Comparison of ENCODE assay signal across 8 cellular contexts in genomic region chr16:17369441-17369951, GRCh38.
DNase-seq lines count a peak whose midpoint lies in the region; ATAC-seq, FAIRE-seq and TF ChIP-seq lines count a peak whose summit lies in the region.

No MANE protein-coding gene starts in this region.

- DNase-seq in GM19239 (ENCODE audit: insufficient read length, low spot score) (peak; percentile 46), NB4 (ENCODE audit: low read depth) (peak; percentile 93), hippocampal formation (lab: John Stamatoyannopoulos, UW) (peak; percentile 26 to 37), NCI-H226 (no peak), RWPE1 (ENCODE audit: low spot score) (no peak)
- DNase-seq in activated T-cell treated with anti-CD3 and anti-CD28 coated beads, Interleukin-2, amount 50 U/mL, for 48 hours, result peak; percentile 72 to 73
- DNase-seq in stimulated activated CD8-positive, alpha-beta memory T cell treated with anti-CD3 and anti-CD28 coated beads, Interleukin-15, amount 100 ng/mL, for 4 hours (ENCODE audit: low read depth in 2 of 2), result peak; percentile 40 to 41

- no peak for TF ChIP-seq POLR2A in NB4 (IDR thresholded peaks at IDR 0.05; ENCODE audit: extremely low read depth, insufficient read length)

- no peak for ATAC-seq in GM18870 (IDR thresholded peaks at IDR 0.05; ENCODE audit: unreplicated experiment)

- no peak overlapping the region for H3K27ac ChIP-seq in RWPE1

- FAIRE-seq in GM19239 (lab: Jason Lieb, UNC), result peak; percentile 83

- CTCF ChIA-PET in RWPE1 (lab: Yijun Ruan, JAX), result no interaction called here

- POLR2A ChIA-PET in RWPE1 (lab: Yijun Ruan, JAX; ENCODE audit: low non-redundant PET), result no interaction called here

- H3K4me3 ChIP-seq in NB4 (ENCODE audit: low read depth, low read length), result peak overlapping the region; percentile 50

- TF ChIP-seq CTCF in NB4 (IDR thresholded peaks at IDR 0.05; ENCODE audit: low read depth, low read length), result no peak
- no peak for TF ChIP-seq CTCF in RWPE1 (conservative IDR thresholded peaks at IDR 0.05; ENCODE audit: low read depth)

Comparison
In these comparisons a context has a peak if more than half of its experiments do, and no peak if none do; other contexts are left out.
1. DNase-seq: peak in GM19239 (single experiment), NB4 (single experiment), activated T-cell treated with anti-CD3 and anti-CD28 coated beads, Interleukin-2, amount 50 U/mL, for 48 hours (2 of 2), hippocampal formation (2 of 2) and stimulated activated CD8-positive, alpha-beta memory T cell treated with anti-CD3 and anti-CD28 coated beads, Interleukin-15, amount 100 ng/mL, for 4 hours (2 of 2); none in NCI-H226 (single experiment) and RWPE1 (single experiment).